ENCODE assay signal across 1 cellular context in genomic region chr3:52704611-52705437, GRCh38.
TF ChIP-seq lines count a peak whose summit lies in the region.

No MANE protein-coding gene starts in this region.

TF ChIP-seq in GM12878, 131 proteins besides CTCF, POLR2A, EP300 and RAD21:
- TF ChIP-seq REST (IDR thresholded peaks at IDR 0.05; ENCODE audit: low read depth, low read length), result no peak
- peak; percentile 19; the same call in 1 of the 2 replicates for TF ChIP-seq TCF7 (IDR thresholded peaks at IDR 0.05; ENCODE audit: borderline replicate concordance)
- TF ChIP-seq SMARCA5 (IDR thresholded peaks at IDR 0.05), result no peak
- no peak for TF ChIP-seq NFXL1 (IDR thresholded peaks at IDR 0.05; ENCODE audit: borderline replicate concordance)
- TF ChIP-seq BMI1 (IDR thresholded peaks at IDR 0.05; ENCODE audit: borderline replicate concordance), result no peak
- peak; percentile 59 to 70; a peak in 2 of 4 replicates for TF ChIP-seq BHLHE40 (IDR thresholded peaks at IDR 0.05; ENCODE audit: borderline replicate concordance in 1 of 2, low read depth in 2 of 2, low read length in 1 of 2)
- TF ChIP-seq HDAC2 (IDR thresholded peaks at IDR 0.05), result no peak
- no peak for TF ChIP-seq MYC (IDR thresholded peaks at IDR 0.05; ENCODE audit: insufficient read depth, insufficient read length, insufficient replicate concordance, low read length, severe bottlenecking)
- no peak for TF ChIP-seq CBFB (IDR thresholded peaks at IDR 0.05; ENCODE audit: low read depth)
- TF ChIP-seq SRF (IDR thresholded peaks at IDR 0.05; ENCODE audit: low read depth in 2 of 2, low read length in 2 of 2), result no peak
- no peak for TF ChIP-seq NFYA (IDR thresholded peaks at IDR 0.05; ENCODE audit: borderline replicate concordance, low read depth, low read length)
- peak; percentile 48; the same call in 1 of the 2 replicates for TF ChIP-seq MXI1 (IDR thresholded peaks at IDR 0.05; ENCODE audit: low read depth, low read length)
- 0 out of 2 replicates have a peak, but pooled peaks have one; percentile 34 for TF ChIP-seq NKRF (conservative IDR thresholded peaks at IDR 0.05)
- TF ChIP-seq POLR2AphosphoS5 (IDR thresholded peaks at IDR 0.05; ENCODE audit: low read length), result 0 out of 2 replicates have a peak, but pooled peaks have one; percentile 16
- TF ChIP-seq CBX3 (IDR thresholded peaks at IDR 0.05; ENCODE audit: borderline replicate concordance, low read depth), result no peak
- TF ChIP-seq CREB1 (IDR thresholded peaks at IDR 0.05; ENCODE audit: low read depth), result 0 out of 2 replicates have a peak, but pooled peaks have one; percentile 22
- no peak for TF ChIP-seq NBN (IDR thresholded peaks at IDR 0.05)
